In the genomic region with DNA sequence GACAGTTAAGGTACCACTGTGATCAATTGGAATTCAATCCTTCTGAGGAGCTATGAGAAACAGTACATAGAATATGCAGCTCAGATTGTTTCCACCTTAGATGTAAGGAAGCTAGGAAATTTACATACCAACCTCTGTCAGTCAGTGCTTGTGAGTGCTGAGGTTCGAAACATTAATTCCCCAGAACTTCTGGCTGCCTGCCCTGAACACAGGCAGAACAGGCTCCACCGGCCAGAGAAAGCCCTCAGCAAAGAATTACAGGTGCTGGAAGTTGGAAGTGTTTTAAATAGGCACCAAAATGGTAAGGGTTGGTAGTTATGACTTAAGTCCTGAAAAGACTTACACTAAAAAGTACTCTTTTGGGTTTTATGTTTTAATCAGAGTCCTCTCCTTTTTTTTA, we compare ENCODE assay signal across 1 cellular context.
TF ChIP-seq lines count a peak whose summit lies in the region.

No MANE protein-coding gene starts in this region.

TF ChIP-seq in H1, 55 proteins besides CTCF, POLR2A, EP300 and RAD21 (continued from another document):
- TF ChIP-seq CBX5 (IDR thresholded peaks at IDR 0.05; ENCODE audit: low read depth, low read length) (no peak), CHD2 (IDR thresholded peaks at IDR 0.05; ENCODE audit: low read length) (no peak), RFX5 (IDR thresholded peaks at IDR 0.05; ENCODE audit: borderline replicate concordance, low read depth, low read length) (no peak), PHF8 (conservative IDR thresholded peaks at IDR 0.05; ENCODE audit: low read depth, low read length) (no peak), SAP30 (IDR thresholded peaks at IDR 0.05; ENCODE audit: insufficient read depth, insufficient replicate concordance, low read length) (no peak), EGR1 (IDR thresholded peaks at IDR 0.05; ENCODE audit: borderline replicate concordance, low read depth, low read length) (no peak), SRF (IDR thresholded peaks at IDR 0.05; ENCODE audit: low read depth, low read length) (no peak), TCF12 (IDR thresholded peaks at IDR 0.05; ENCODE audit: low read depth, low read length) (no peak), CEBPB (IDR thresholded peaks at IDR 0.05; ENCODE audit: low read depth, low read length) (no peak), CTBP2 (IDR thresholded peaks at IDR 0.05; ENCODE audit: borderline replicate concordance, insufficient read depth, insufficient read length, low read length) (no peak), SP4 (IDR thresholded peaks at IDR 0.05; ENCODE audit: low read length) (no peak), ASH2L (IDR thresholded peaks at IDR 0.05; ENCODE audit: low read length) (no peak), EZH2 (IDR thresholded peaks at IDR 0.05; ENCODE audit: low read depth, low read length, severe bottlenecking) (no peak), KDM5A (IDR thresholded peaks at IDR 0.05; ENCODE audit: low read length) (no peak), POLR2AphosphoS5 (IDR thresholded peaks at IDR 0.05; ENCODE audit: low read depth, low read length) (no peak)
